ENCODE assay signal across 1 cellular context in the genomic region with DNA sequence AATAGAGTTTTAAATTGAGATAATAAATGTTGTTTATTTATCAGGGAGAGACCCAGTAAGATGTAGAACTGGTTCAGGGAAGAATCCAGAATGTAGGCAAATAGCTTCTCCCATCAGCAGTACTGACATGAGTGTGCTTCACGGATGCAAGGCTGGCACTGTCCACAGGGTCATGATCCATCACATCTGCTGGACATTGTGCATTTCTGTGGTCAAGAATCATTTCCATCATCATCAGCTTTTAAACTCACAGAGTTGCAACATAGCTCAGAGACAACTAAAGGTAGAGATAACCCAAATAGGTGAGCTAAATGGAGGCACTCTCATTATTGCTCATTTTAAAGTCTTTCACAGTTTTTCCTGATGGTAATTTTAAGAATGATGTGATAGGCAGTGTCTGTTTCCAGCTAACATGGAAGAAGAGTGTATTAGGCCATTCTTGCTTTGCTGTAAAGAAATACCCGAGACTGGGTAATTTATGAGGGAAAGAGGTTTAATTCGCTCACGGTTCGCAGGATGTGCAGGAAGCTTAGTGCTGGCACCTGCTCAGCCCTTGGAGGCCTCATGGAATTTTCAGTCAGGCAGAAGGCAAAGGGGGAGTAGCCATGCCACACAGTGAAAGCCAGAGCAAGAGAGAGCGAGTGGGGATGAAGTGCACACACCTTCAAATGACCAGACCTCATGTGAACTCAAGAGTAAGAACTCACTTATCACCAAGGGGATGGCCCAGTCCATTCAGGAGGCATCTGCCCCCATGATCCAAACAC.
TF ChIP-seq lines count a peak whose summit lies in the region.

No MANE protein-coding gene starts in this region.

TF ChIP-seq in GM23338, 12 proteins besides CTCF, POLR2A, EP300 and RAD21 (continued from another document):
- TF ChIP-seq ZNF462 (CRISPR knock-in tag; IDR thresholded peaks at IDR 0.05) (no peak), POLR2AphosphoS5 (IDR thresholded peaks at IDR 0.05; ENCODE audit: low read depth) (no peak), ZNF114 (CRISPR knock-in tag; IDR thresholded peaks at IDR 0.05) (no peak), ZNF331 (CRISPR knock-in tag; IDR thresholded peaks at IDR 0.05; ENCODE audit: low read depth) (no peak), CREB1 (CRISPR knock-in tag; IDR thresholded peaks at IDR 0.05; ENCODE audit: low read depth) (no peak), EZH2phosphoT487 (IDR thresholded peaks at IDR 0.05; ENCODE audit: unreplicated experiment) (no peak), JUNB (IDR thresholded peaks at IDR 0.05; ENCODE audit: unreplicated experiment) (no peak), EZH2 (IDR thresholded peaks at IDR 0.05; ENCODE audit: low read depth, unreplicated experiment) (no peak), REST (IDR thresholded peaks at IDR 0.05; ENCODE audit: unreplicated experiment) (no peak), NANOG (IDR thresholded peaks at IDR 0.05; ENCODE audit: borderline replicate concordance) (no peak)
- TF ChIP-seq, protein P1, sequence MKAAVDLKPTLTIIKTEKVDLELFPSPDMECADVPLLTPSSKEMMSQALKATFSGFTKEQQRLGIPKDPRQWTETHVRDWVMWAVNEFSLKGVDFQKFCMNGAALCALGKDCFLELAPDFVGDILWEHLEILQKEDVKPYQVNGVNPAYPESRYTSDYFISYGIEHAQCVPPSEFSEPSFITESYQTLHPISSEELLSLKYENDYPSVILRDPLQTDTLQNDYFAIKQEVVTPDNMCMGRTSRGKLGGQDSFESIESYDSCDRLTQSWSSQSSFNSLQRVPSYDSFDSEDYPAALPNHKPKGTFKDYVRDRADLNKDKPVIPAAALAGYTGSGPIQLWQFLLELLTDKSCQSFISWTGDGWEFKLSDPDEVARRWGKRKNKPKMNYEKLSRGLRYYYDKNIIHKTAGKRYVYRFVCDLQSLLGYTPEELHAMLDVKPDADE (IDR thresholded peaks at IDR 0.05), result no peak
